Comparison of ENCODE assay signal across 9 cellular contexts in the genomic region with DNA sequence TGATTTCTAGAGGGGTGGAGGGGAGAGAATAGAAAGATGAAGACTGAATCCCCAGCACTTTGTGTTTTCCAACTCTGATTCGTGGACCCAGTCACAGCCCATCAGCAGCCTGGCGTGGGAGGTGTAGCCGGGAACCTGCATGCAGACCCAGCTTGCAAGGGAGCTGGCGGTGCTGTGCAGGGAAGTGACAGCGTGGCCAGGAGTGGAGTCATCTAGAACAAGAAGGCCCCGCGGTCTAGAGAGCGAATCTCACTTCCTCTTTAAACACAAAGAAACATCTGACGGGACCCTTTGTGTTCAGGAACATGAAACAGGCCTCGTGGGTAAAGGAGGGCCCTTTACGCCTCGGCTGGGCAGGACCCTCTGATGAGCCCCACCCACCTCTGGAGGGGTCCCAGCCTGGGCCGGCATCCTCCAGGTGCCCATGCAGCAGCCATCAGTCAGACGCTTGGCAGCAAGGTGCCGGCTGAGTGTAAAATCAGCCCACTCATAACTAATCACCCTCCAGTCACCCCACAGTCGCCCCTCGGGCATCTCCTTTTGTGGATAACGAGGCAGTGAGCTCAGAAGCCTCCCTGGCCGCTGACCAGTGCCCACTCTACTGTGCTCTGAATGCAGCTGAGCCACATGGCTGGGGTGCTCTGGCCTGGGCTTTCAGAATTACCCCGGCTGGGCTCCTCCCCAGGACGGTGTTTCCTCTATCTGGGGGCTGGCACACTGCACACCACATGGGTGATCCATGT. TPM values are rescaled to one million over a fixed set of nuclear protein-coding genes. Genes with fewer than 3 reads are reported as not detected.
A peak's percentile ranks its signal among the peaks of the same experiment; 100 is the strongest.
DNase-seq lines count a peak whose midpoint lies in the region; ATAC-seq and TF ChIP-seq lines count a peak whose summit lies in the region.
"Had no signal": no experiment of that assay in that cellular context is flagged by ENCODE, and none has a peak within 500 bp of the region (broad histone marks: within the 10 kb centered on the region; RNA-seq: fewer than 3 reads in every experiment).

No MANE protein-coding gene starts in this region.

- CTCF ChIA-PET in CD4-positive, alpha-beta T cell (lab: Charles Lee), result interaction anchor here (1.3 to 2.0 kb wide), 3 partner anchors 21 to 70 kb away, joined by 3 to 9 read pairs (median 3); no protein-coding TSS in a partner anchor
- CTCF ChIA-PET in activated CD4-positive, alpha-beta memory T cell treated with anti-CD3 and anti-CD28 coated beads for 36 hours (lab: Charles Lee), result interaction anchor here (0.9 to 1.5 kb wide), 4 partner anchors 17 to 526 kb away, joined by 3 to 4 read pairs (median 4); no protein-coding TSS in a partner anchor

- H3K4me3 ChIP-seq in left ventricle myocardium inferior, result no peak overlapping the region
- H3K4me3 ChIP-seq: ascending aorta had no signal

- POLR2A ChIA-PET in CD4-positive, alpha-beta T cell (lab: Charles Lee), result interaction anchor here (1.0 to 3.4 kb wide), 5 partner anchors 9 to 23 kb away, joined by 3 to 38 read pairs (median 5); a partner anchor contains a TSS
- POLR2A ChIA-PET in activated CD4-positive, alpha-beta memory T cell treated with anti-CD3 and anti-CD28 coated beads for 36 hours (lab: Charles Lee), result interaction anchor here (0.5 to 2.3 kb wide), 3 partner anchors 18 to 93 kb away, joined by 3 to 16 read pairs (median 4); a partner anchor contains a TSS

- DNase-seq in CD4-positive, alpha-beta T cell, result peak in 9 of 10 experiments; percentile 41 to 66 (median 56)
- DNase-seq in activated CD4-positive, alpha-beta memory T cell treated with anti-CD3 and anti-CD28 coated beads for 36 hours, result peak; percentile 91
- peak; percentile 55 for DNase-seq in left ventricle myocardium inferior
- DNase-seq in stimulated activated naive CD4-positive, alpha-beta T cell treated with Interleukin-2 at 50 U/mL for 16 hours (lab: John Stamatoyannopoulos, UW), result peak; percentile 68
- no peak for DNase-seq in RKO (ENCODE audit: low spot score)
- DNase-seq in NCI-H1436 (lab: John Stamatoyannopoulos, UW), result no peak

- H3K9me3 Mint-ChIP-seq in CD4-positive, alpha-beta T cell, result no peaks in the 10 kb centered on the region
- no peaks in the 10 kb centered on the region for H3K9me3 Mint-ChIP-seq in activated CD4-positive, alpha-beta memory T cell treated with anti-CD3 and anti-CD28 coated beads for 36 hours

- no peaks in the 10 kb centered on the region for H3K27me3 Mint-ChIP-seq in CD4-positive, alpha-beta T cell
- no peaks in the 10 kb centered on the region for H3K27me3 Mint-ChIP-seq in activated CD4-positive, alpha-beta memory T cell treated with anti-CD3 and anti-CD28 coated beads for 36 hours

- peak overlapping the region; percentile 57 for H3K27ac ChIP-seq in CD4-positive, alpha-beta T cell (ENCODE audit: low read depth, low read length)
- peak overlapping the region; percentile 27 for H3K27ac ChIP-seq in left ventricle myocardium inferior (replicated peaks)
- H3K27ac ChIP-seq: ascending aorta had no signal

- peaks cover 28% of the 10 kb centered on the region for H3K4me1 ChIP-seq in left ventricle myocardium inferior

- H3K36me3 Mint-ChIP-seq in CD4-positive, alpha-beta T cell (ENCODE audit: low read depth), result peaks cover 33% of the 10 kb centered on the region
- peaks cover 4% of the 10 kb centered on the region for H3K36me3 Mint-ChIP-seq in activated CD4-positive, alpha-beta memory T cell treated with anti-CD3 and anti-CD28 coated beads for 36 hours

- peak overlapping the region; percentile 81 for H3K4me3 Mint-ChIP-seq in CD4-positive, alpha-beta T cell
- peak overlapping the region; percentile 65 for H3K4me3 Mint-ChIP-seq in activated CD4-positive, alpha-beta memory T cell treated with anti-CD3 and anti-CD28 coated beads for 36 hours

- intact Hi-C loops in CD4-positive, alpha-beta T cell (cut with DNase I, micrococcal nuclease), result loop anchor here (1.0 to 5.0 kb wide), 3 partner anchors 23 to 100 kb away; a partner anchor contains a TSS
- intact Hi-C loops in activated CD4-positive, alpha-beta memory T cell treated with anti-CD3 and anti-CD28 coated beads for 36 hours (cut with micrococcal nuclease), result loop anchor here (1.0 to 10.0 kb wide), 4 partner anchors 19 to 100 kb away; a partner anchor contains a TSS
- intact Hi-C loops in left ventricle myocardium inferior (cut with micrococcal nuclease), result no loop called here

- H3K4me1 Mint-ChIP-seq in CD4-positive, alpha-beta T cell (ENCODE audit: low read depth), result peaks cover 40% of the 10 kb centered on the region
- peaks cover 40% of the 10 kb centered on the region for H3K4me1 Mint-ChIP-seq in activated CD4-positive, alpha-beta memory T cell treated with anti-CD3 and anti-CD28 coated beads for 36 hours (ENCODE audit: low read depth)

- no peaks in the 10 kb centered on the region for H3K27me3 ChIP-seq in CD4-positive, alpha-beta T cell (ENCODE audit: control insufficient read depth, insufficient read depth, low read length)
- H3K27me3 ChIP-seq in left ventricle myocardium inferior (ENCODE audit: low read depth), result peaks cover 78% of the 10 kb centered on the region

- H3K9me3 ChIP-seq in CD4-positive, alpha-beta T cell (ENCODE audit: control insufficient read depth, low read length), result no peaks in the 10 kb centered on the region
- H3K9me3 ChIP-seq in left ventricle myocardium inferior (replicated peaks), result no peaks in the 10 kb centered on the region
- H3K9me3 ChIP-seq: ascending aorta had no signal

- no peaks in the 10 kb centered on the region for H3K36me3 ChIP-seq in left ventricle myocardium inferior
- H3K36me3 ChIP-seq: ascending aorta had no signal

- H3K27ac Mint-ChIP-seq in CD4-positive, alpha-beta T cell, result peak overlapping the region; percentile 95
- H3K27ac Mint-ChIP-seq in activated CD4-positive, alpha-beta memory T cell treated with anti-CD3 and anti-CD28 coated beads for 36 hours, result peak overlapping the region; percentile 96

- peak; percentile 52 for ATAC-seq in CD4-positive, alpha-beta T cell (ENCODE audit: poor library complexity)
- ATAC-seq in GM19467 (IDR thresholded peaks at IDR 0.05; ENCODE audit: unreplicated experiment), result peak; percentile 60
- peak; percentile 51 for ATAC-seq in HG03521 (IDR thresholded peaks at IDR 0.05; ENCODE audit: unreplicated experiment)

- no peak for TF ChIP-seq CTCF in CD4-positive, alpha-beta T cell (IDR thresholded peaks at IDR 0.05)
- no peak for TF ChIP-seq CTCF in left ventricle myocardium inferior (IDR thresholded peaks at IDR 0.05; ENCODE audit: borderline replicate concordance)

RNA-seq across cellular contexts. Expression of a gene that starts 4.4 kb away (rescaled TPM):
- 1 to 10 TPM; 3.0 to 3.5 TPM for total RNA-seq in CD4-positive, alpha-beta T cell
- total RNA-seq in activated CD4-positive, alpha-beta memory T cell treated with anti-CD3 and anti-CD28 coated beads for 36 hours, result 1 to 10 TPM; 5.5 to 5.8 TPM
- total RNA-seq in left ventricle myocardium inferior, result 3.1 TPM
- total RNA-seq: ascending aorta had no signal

RNA-seq across cellular contexts. Expression of a gene that starts 19.0 kb away (rescaled TPM):
- 10 to 100 TPM; 74.2 to 76.9 TPM for total RNA-seq in CD4-positive, alpha-beta T cell
- 100 to 1,000 TPM; 111 to 113 TPM for total RNA-seq in activated CD4-positive, alpha-beta memory T cell treated with anti-CD3 and anti-CD28 coated beads for 36 hours
- 25.3 TPM for total RNA-seq in left ventricle myocardium inferior

RNA-seq across cellular contexts. Expression of a gene that starts 24.3 kb away (rescaled TPM):
- 100 to 1,000 TPM; 334 to 355 TPM for total RNA-seq in CD4-positive, alpha-beta T cell
- total RNA-seq in activated CD4-positive, alpha-beta memory T cell treated with anti-CD3 and anti-CD28 coated beads for 36 hours, result 10 to 100 TPM; 46.4 to 55.6 TPM
- 14.2 TPM for total RNA-seq in left ventricle myocardium inferior

RNA-seq across cellular contexts. Expression of a gene that starts 24.4 kb away (rescaled TPM):
- 10 to 100 TPM; 39.3 to 44.0 TPM for total RNA-seq in CD4-positive, alpha-beta T cell
- total RNA-seq in activated CD4-positive, alpha-beta memory T cell treated with anti-CD3 and anti-CD28 coated beads for 36 hours, result 10 to 100 TPM; 38.0 to 41.6 TPM
- total RNA-seq in left ventricle myocardium inferior, result 13.1 TPM

RNA-seq across cellular contexts. Expression of a gene that starts 31.0 kb away (rescaled TPM):
- 100 to 1,000 TPM; 292 to 294 TPM for total RNA-seq in CD4-positive, alpha-beta T cell
- total RNA-seq in activated CD4-positive, alpha-beta memory T cell treated with anti-CD3 and anti-CD28 coated beads for 36 hours, result 100 to 1,000 TPM; 262 to 265 TPM
- 42.6 TPM for total RNA-seq in left ventricle myocardium inferior

Comparison
In these comparisons a context has a peak if more than half of its experiments do, and no peak if none do; other contexts are left out.
1. DNase-seq: peak in CD4-positive, alpha-beta T cell (9 of 10), activated CD4-positive, alpha-beta memory T cell treated with anti-CD3 and anti-CD28 coated beads for 36 hours (single experiment), left ventricle myocardium inferior (single experiment) and stimulated activated naive CD4-positive, alpha-beta T cell treated with Interleukin-2 at 50 U/mL for 16 hours (single experiment); none in RKO (single experiment) and NCI-H1436 (single experiment).
2. RNA of a gene that starts 24.3 kb away (total RNA-seq): 334 to 355 TPM in CD4-positive, alpha-beta T cell; 46.4 to 55.6 TPM in activated CD4-positive, alpha-beta memory T cell treated with anti-CD3 and anti-CD28 coated beads for 36 hours and 14.2 TPM in left ventricle myocardium inferior (single experiment); every median in the first group is over 4 times any median in the second.
3. Peak in every context shown above with its lines, with median percentiles within 50 percentile points of each other: ATAC-seq.